In the genomic region with DNA sequence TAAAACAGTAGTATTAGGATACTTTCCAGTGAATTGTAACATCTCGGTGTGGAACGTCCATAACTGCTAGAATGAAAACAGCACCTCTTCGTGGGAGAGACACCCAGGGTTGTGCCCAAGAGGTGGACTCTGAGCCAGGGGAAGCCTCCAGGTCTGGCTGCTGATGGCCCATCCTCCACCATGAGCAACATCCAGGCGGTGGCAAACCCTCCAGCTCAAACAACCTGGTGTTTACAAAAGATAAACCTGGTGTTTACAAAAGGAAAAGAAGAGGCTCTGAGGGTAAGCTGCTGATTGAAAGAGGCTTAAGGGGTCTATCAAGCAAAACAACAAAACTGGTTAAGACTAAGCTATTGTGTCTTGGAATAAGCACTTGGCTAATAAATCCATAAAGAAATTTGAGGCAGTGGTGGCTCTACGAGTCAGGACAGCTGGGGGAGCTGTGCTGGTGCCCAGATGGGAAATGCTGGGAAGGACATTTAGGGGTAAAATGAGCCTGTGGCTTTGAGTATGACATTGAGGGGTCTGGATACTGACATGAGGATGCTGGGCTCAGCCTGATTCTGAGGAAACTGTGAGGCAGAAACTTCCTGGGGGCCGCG, we compare ENCODE assay signal across 1 cellular context.
TF ChIP-seq lines count a peak whose summit lies in the region.

No MANE protein-coding gene starts in this region.

TF ChIP-seq in GM23338, 12 proteins besides CTCF, POLR2A, EP300 and RAD21 (continued from another document):
- TF ChIP-seq, protein P1, sequence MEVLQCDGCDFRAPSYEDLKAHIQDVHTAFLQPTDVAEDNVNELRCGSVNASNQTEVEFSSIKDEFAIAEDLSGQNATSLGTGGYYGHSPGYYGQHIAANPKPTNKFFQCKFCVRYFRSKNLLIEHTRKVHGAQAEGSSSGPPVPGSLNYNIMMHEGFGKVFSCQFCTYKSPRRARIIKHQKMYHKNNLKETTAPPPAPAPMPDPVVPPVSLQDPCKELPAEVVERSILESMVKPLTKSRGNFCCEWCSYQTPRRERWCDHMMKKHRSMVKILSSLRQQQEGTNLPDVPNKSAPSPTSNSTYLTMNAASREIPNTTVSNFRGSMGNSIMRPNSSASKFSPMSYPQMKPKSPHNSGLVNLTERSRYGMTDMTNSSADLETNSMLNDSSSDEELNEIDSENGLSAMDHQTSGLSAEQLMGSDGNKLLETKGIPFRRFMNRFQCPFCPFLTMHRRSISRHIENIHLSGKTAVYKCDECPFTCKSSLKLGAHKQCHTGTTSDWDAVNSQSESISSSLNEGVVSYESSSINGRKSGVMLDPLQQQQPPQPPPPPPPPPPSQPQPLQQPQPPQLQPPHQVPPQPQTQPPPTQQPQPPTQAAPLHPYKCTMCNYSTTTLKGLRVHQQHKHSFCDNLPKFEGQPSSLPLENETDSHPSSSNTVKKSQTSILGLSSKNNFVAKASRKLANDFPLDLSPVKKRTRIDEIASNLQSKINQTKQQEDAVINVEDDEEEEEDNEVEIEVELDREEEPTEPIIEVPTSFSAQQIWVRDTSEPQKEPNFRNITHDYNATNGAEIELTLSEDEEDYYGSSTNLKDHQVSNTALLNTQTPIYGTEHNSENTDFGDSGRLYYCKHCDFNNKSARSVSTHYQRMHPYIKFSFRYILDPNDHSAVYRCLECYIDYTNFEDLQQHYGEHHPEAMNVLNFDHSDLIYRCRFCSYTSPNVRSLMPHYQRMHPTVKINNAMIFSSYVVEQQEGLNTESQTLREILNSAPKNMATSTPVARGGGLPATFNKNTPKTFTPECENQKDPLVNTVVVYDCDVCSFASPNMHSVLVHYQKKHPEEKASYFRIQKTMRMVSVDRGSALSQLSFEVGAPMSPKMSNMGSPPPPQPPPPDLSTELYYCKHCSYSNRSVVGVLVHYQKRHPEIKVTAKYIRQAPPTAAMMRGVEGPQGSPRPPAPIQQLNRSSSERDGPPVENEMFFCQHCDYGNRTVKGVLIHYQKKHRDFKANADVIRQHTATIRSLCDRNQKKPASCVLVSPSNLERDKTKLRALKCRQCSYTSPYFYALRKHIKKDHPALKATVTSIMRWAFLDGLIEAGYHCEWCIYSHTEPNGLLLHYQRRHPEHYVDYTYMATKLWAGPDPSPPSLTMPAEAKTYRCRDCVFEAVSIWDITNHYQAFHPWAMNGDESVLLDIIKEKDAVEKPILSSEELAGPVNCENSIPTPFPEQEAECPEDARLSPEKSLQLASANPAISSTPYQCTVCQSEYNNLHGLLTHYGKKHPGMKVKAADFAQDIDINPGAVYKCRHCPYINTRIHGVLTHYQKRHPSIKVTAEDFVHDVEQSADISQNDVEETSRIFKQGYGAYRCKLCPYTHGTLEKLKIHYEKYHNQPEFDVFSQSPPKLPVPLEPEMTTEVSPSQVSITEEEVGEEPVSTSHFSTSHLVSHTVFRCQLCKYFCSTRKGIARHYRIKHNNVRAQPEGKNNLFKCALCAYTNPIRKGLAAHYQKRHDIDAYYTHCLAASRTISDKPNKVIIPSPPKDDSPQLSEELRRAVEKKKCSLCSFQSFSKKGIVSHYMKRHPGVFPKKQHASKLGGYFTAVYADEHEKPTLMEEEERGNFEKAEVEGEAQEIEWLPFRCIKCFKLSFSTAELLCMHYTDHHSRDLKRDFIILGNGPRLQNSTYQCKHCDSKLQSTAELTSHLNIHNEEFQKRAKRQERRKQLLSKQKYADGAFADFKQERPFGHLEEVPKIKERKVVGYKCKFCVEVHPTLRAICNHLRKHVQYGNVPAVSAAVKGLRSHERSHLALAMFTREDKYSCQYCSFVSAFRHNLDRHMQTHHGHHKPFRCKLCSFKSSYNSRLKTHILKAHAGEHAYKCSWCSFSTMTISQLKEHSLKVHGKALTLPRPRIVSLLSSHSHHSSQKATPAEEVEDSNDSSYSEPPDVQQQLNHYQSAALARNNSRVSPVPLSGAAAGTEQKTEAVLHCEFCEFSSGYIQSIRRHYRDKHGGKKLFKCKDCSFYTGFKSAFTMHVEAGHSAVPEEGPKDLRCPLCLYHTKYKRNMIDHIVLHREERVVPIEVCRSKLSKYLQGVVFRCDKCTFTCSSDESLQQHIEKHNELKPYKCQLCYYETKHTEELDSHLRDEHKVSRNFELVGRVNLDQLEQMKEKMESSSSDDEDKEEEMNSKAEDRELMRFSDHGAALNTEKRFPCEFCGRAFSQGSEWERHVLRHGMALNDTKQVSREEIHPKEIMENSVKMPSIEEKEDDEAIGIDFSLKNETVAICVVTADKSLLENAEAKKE (CRISPR knock-in tag; IDR thresholded peaks at IDR 0.05): no peak
